In genomic region chr9:88342246-88342645, GRCh38 we compare ENCODE assay signal across 1 cellular context.
TF ChIP-seq lines count a peak whose summit lies in the region.

No MANE protein-coding gene starts in this region.

TF ChIP-seq in GM23338, 12 proteins besides CTCF, POLR2A, EP300 and RAD21 (continued from another document):
- TF ChIP-seq ZNF331 (CRISPR knock-in tag; IDR thresholded peaks at IDR 0.05; ENCODE audit: low read depth) (no peak), ZNF114 (CRISPR knock-in tag; IDR thresholded peaks at IDR 0.05) (no peak), REST (IDR thresholded peaks at IDR 0.05; ENCODE audit: unreplicated experiment) (no peak), ZNF462 (CRISPR knock-in tag; IDR thresholded peaks at IDR 0.05) (no peak), EZH2phosphoT487 (IDR thresholded peaks at IDR 0.05; ENCODE audit: unreplicated experiment) (no peak), ETS1 (IDR thresholded peaks at IDR 0.05) (no peak), POLR2AphosphoS5 (IDR thresholded peaks at IDR 0.05; ENCODE audit: low read depth) (no peak)
